ENCODE assay signal across 14 cellular contexts in the genomic region with DNA sequence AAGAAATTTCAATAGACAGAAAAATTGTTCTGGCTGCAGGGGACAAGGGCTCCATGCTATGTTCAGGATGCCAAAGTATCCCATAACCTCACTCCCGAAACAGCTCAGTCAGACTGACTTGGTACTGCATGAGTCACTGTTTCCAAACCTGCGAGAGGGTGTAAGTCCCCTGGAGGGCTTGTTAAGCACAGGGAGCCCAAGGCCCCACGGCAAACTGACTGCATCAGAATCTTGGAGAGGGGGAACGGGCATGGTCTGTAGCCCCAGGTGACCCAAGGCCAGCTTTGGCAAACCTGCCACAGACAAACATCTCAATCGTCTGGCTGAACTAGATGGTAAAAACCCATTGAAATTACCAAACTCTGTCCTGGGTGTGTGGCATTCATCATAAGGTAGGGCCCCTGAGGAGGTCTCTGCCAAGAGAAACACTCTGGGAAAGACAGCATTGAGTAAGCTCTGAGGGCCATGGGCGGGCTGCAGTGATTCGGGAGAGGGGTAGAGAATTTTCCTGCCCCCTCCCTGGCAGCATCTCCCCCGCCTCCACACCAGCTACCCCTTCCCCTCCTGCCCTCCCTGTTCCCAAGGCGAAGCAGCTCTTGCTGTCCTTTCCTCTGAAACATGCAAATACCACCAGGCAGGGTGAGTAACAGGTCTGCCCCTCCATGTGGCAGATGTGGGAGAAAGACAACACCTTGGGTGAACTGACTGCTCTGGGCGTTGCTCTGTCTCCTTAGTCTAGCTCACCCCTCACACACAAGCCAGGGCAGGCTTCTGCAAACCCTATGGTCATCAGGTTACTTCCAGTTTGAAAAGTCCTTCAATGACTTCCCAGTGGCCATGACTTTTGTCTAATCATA.
DNase-seq lines count a peak whose midpoint lies in the region; FAIRE-seq and TF ChIP-seq lines count a peak whose summit lies in the region.
"Had no signal": no experiment of that assay in that cellular context is flagged by ENCODE, and none has a peak within 500 bp of the region (broad histone marks: within the 10 kb centered on the region; RNA-seq: fewer than 3 reads in every experiment).

No MANE protein-coding gene starts in this region.

- FAIRE-seq in H54 (lab: Jason Lieb, UNC), result peak; percentile 75

- intact Hi-C loops in posterior cingulate gyrus (cut with DNase I), result no loop called here

- no peak overlapping the region for H3K4me2 ChIP-seq in fibroblast of lung (ENCODE audit: extremely low read depth, insufficient read depth, low read length)
- H3K4me2 ChIP-seq in skeletal muscle satellite cell (ENCODE audit: low read length), result peak overlapping the region; percentile 45

- no peak overlapping the region for H3K27ac ChIP-seq in fibroblast of lung (ENCODE audit: insufficient read depth, low read length)
- H3K27ac ChIP-seq: neutrophil had no signal

- H3K9me3 ChIP-seq in fibroblast of lung (ENCODE audit: control insufficient read depth, insufficient read depth, low read depth, low read length) (no peaks in the 10 kb centered on the region), skeletal muscle satellite cell (replicated peaks; ENCODE audit: low read length) (no peaks in the 10 kb centered on the region)
- H3K9me3 ChIP-seq: neutrophil had no signal

- peak; percentile 57 for DNase-seq in H54 (ENCODE audit: insufficient read length, low spot score)
- DNase-seq in RPMI7951 (ENCODE audit: low read depth), result peak; percentile 89
- DNase-seq in fibroblast of lung (ENCODE audit: low read depth in 2 of 2), result peak; percentile 80 to 91
- no peak for DNase-seq in activated CD4-positive, CD25-positive, alpha-beta regulatory T cell (lab: John Stamatoyannopoulos, UW)
- no peak for DNase-seq in MV-4-11 (lab: John Stamatoyannopoulos, UW)
- no peak for DNase-seq in posterior cingulate gyrus
- DNase-seq: activated CD4-positive, alpha-beta T cell treated with anti-CD3 and anti-CD28 coated beads, Interleukin-2, amount 50 U/mL, for 48 hours; activated naive CD4-positive, alpha-beta T cell treated with anti-CD3 and anti-CD28 coated beads, Interleukin-2, amount 50 U/mL, for 16 hours; left ventricle myocardium superior; MM.1S; NCI-H524; stimulated activated CD4-positive, alpha-beta T cell treated with anti-CD3 and anti-CD28 coated beads, Interleukin-2, amount 100 ng/mL, for 48 hours had no signal

- H3K27me3 ChIP-seq in fibroblast of lung (ENCODE audit: control insufficient read depth, insufficient read depth, low read length) (peaks cover 4% of the 10 kb centered on the region), skeletal muscle satellite cell (ENCODE audit: control insufficient read depth, insufficient read depth, low read length) (no peaks in the 10 kb centered on the region)

- no peak overlapping the region for H3K9ac ChIP-seq in fibroblast of lung (ENCODE audit: insufficient read depth, low read length)
- H3K9ac ChIP-seq in skeletal muscle satellite cell (ENCODE audit: low read depth, low read length), result peak overlapping the region; percentile 33

- no peak overlapping the region for H2AFZ ChIP-seq in fibroblast of lung (ENCODE audit: low read length)

- H4K20me1 ChIP-seq in fibroblast of lung (ENCODE audit: control insufficient read depth, extremely low read depth, insufficient read depth, low read length), result no peaks in the 10 kb centered on the region

- no peak for TF ChIP-seq CTCF in fibroblast of lung (conservative IDR thresholded peaks at IDR 0.05 in 1 of 2, IDR thresholded peaks at IDR 0.05 in 1 of 2; ENCODE audit: low read depth in 1 of 2, low read length in 2 of 2)

- H3K79me2 ChIP-seq in fibroblast of lung (ENCODE audit: control insufficient read depth, insufficient read depth, low read length), result no peaks in the 10 kb centered on the region

- H3K4me1 ChIP-seq in fibroblast of lung (ENCODE audit: control insufficient read depth, extremely low read depth, insufficient read depth, low read length) (no peaks in the 10 kb centered on the region), skeletal muscle satellite cell (ENCODE audit: control insufficient read depth, insufficient read depth, low read length) (peaks cover 46% of the 10 kb centered on the region)

- H3K4me3 ChIP-seq in fibroblast of lung (replicated peaks in 1 of 4; ENCODE audit: control extremely low read depth in 1 of 4, insufficient read depth in 1 of 4, low read depth in 3 of 4, low read length in 4 of 4) (no peak overlapping the region), skeletal muscle satellite cell (ENCODE audit: low read length) (no peak overlapping the region)

- H3K36me3 ChIP-seq in fibroblast of lung (ENCODE audit: control insufficient read depth, insufficient read depth, low read length) (no peaks in the 10 kb centered on the region), skeletal muscle satellite cell (ENCODE audit: insufficient read depth, low read length) (no peaks in the 10 kb centered on the region)
- H3K36me3 ChIP-seq: neutrophil had no signal

- no peak for TF ChIP-seq POLR2A in H54 (IDR thresholded peaks at IDR 0.05; ENCODE audit: low read depth, low read length)

Comparison
In these comparisons a context has a peak if more than half of its experiments do, and no peak if none do; other contexts are left out.
1. DNase-seq: peak in H54 (single experiment), RPMI7951 (single experiment) and fibroblast of lung (2 of 2); none in activated CD4-positive, CD25-positive, alpha-beta regulatory T cell (0 of 4), MV-4-11 (single experiment) and posterior cingulate gyrus (0 of 10).